Comparison of ENCODE assay signal across 9 cellular contexts in the genomic region with DNA sequence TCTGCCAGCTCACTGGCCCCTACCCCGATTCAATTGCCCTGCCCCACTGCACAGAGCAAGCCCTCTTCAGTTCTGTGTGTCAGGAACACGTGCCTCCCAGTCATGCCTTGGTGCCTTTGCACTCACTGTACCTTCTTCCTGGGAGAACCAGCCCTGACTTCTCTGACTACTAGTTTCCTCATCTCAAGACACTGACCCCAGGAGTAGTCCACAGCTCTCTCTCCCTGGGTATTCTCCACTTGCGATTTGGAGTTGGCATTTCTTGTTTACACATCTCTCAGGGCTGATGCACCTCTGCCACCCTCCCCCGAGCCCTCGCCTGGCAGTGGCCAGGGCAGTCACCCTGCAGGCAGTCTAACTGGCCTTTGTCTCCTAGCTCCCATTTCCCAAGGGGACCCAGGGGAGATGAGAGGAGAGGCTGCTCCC. TPM values are rescaled to one million over a fixed set of nuclear protein-coding genes. Genes with fewer than 3 reads are reported as not detected.
DNase-seq lines count a peak whose midpoint lies in the region; ATAC-seq and TF ChIP-seq lines count a peak whose summit lies in the region.
"Had no signal": no experiment of that assay in that cellular context is flagged by ENCODE, and none has a peak within 500 bp of the region (broad histone marks: within the 10 kb centered on the region; RNA-seq: fewer than 3 reads in every experiment).

No MANE protein-coding gene starts in this region.

- TF ChIP-seq CTCF in activated B cell treated with CpG ODN at 0.5 μM for 24 hours (IDR thresholded peaks at IDR 0.05): no peak

- ATAC-seq in activated B cell treated with CpG ODN at 0.5 μM for 24 hours (ENCODE audit: low read depth) (no peak), right cardiac atrium (no peak), HG03469 (IDR thresholded peaks at IDR 0.05; ENCODE audit: unreplicated experiment) (no peak)

- H3K4me3 Mint-ChIP-seq in T-helper 2 cell treated with Interferon-gamma antibody and Interleukin-4, amounts not matched to agents 5 μg/mL and 100 μg/mL, for 36 hours: peak overlapping the region; percentile 99
- no peak overlapping the region for H3K4me3 Mint-ChIP-seq in activated B cell treated with CpG ODN at 0.5 μM for 24 hours
- H3K4me3 Mint-ChIP-seq in stimulated activated naive CD8-positive, alpha-beta T cell treated with anti-CD3 and anti-CD28 coated beads, Interleukin-15, Interleukin-2, amounts not matched to agents 100 ng/mL and 50 ng/mL, for 24 hours: peak overlapping the region; percentile 99

- peaks cover 86% of the 10 kb centered on the region for H3K36me3 Mint-ChIP-seq in T-helper 2 cell treated with Interferon-gamma antibody and Interleukin-4, amounts not matched to agents 5 μg/mL and 100 μg/mL, for 36 hours (ENCODE audit: low read depth)
- no peaks in the 10 kb centered on the region for H3K36me3 Mint-ChIP-seq in activated B cell treated with CpG ODN at 0.5 μM for 24 hours (ENCODE audit: low read depth)
- H3K36me3 Mint-ChIP-seq in stimulated activated naive CD8-positive, alpha-beta T cell treated with anti-CD3 and anti-CD28 coated beads, Interleukin-15, Interleukin-2, amounts not matched to agents 100 ng/mL and 50 ng/mL, for 24 hours (ENCODE audit: low read depth): peaks cover 77% of the 10 kb centered on the region

- peaks cover 27% of the 10 kb centered on the region for H3K4me1 ChIP-seq in right cardiac atrium (ENCODE audit: control insufficient read depth, insufficient read depth, low read length)

- CTCF ChIA-PET in activated B cell treated with CpG ODN at 0.5 μM for 24 hours (lab: Charles Lee): no interaction called here

- no peaks in the 10 kb centered on the region for H3K9me3 Mint-ChIP-seq in T-helper 2 cell treated with Interferon-gamma antibody and Interleukin-4, amounts not matched to agents 5 μg/mL and 100 μg/mL, for 36 hours
- no peaks in the 10 kb centered on the region for H3K9me3 Mint-ChIP-seq in activated B cell treated with CpG ODN at 0.5 μM for 24 hours
- no peaks in the 10 kb centered on the region for H3K9me3 Mint-ChIP-seq in stimulated activated naive CD8-positive, alpha-beta T cell treated with anti-CD3 and anti-CD28 coated beads, Interleukin-15, Interleukin-2, amounts not matched to agents 100 ng/mL and 50 ng/mL, for 24 hours

- intact Hi-C loops in activated B cell treated with CpG ODN at 0.5 μM for 24 hours (cut with micrococcal nuclease): no loop called here
- intact Hi-C loops in right cardiac atrium (cut with DNase I): no loop called here

- POLR2A ChIA-PET in activated B cell treated with CpG ODN at 0.5 μM for 24 hours (lab: Charles Lee): interaction anchor here (1.8 kb wide), 1 partner anchor 15 kb away, joined by 12 read pairs; no protein-coding TSS in a partner anchor

- no peaks in the 10 kb centered on the region for H3K27me3 ChIP-seq in right cardiac atrium (ENCODE audit: control insufficient read depth, insufficient read depth)

- 71% methylated on average over 5 of the region's 5 CpGs for WGBS in right cardiac atrium

- no peaks in the 10 kb centered on the region for H3K27me3 Mint-ChIP-seq in T-helper 2 cell treated with Interferon-gamma antibody and Interleukin-4, amounts not matched to agents 5 μg/mL and 100 μg/mL, for 36 hours (ENCODE audit: low read depth)
- no peaks in the 10 kb centered on the region for H3K27me3 Mint-ChIP-seq in activated B cell treated with CpG ODN at 0.5 μM for 24 hours
- H3K27me3 Mint-ChIP-seq in stimulated activated naive CD8-positive, alpha-beta T cell treated with anti-CD3 and anti-CD28 coated beads, Interleukin-15, Interleukin-2, amounts not matched to agents 100 ng/mL and 50 ng/mL, for 24 hours: no peaks in the 10 kb centered on the region

- peaks cover 57% of the 10 kb centered on the region for H3K4me1 Mint-ChIP-seq in T-helper 2 cell treated with Interferon-gamma antibody and Interleukin-4, amounts not matched to agents 5 μg/mL and 100 μg/mL, for 36 hours (ENCODE audit: low read depth)
- H3K4me1 Mint-ChIP-seq in activated B cell treated with CpG ODN at 0.5 μM for 24 hours: peaks cover 44% of the 10 kb centered on the region
- H3K4me1 Mint-ChIP-seq in stimulated activated naive CD8-positive, alpha-beta T cell treated with anti-CD3 and anti-CD28 coated beads, Interleukin-15, Interleukin-2, amounts not matched to agents 100 ng/mL and 50 ng/mL, for 24 hours (ENCODE audit: low read depth): peaks cover 74% of the 10 kb centered on the region

- peak overlapping the region; percentile 53 for H3K27ac ChIP-seq in right cardiac atrium (ENCODE audit: low read length)

- H3K4me3 ChIP-seq in right cardiac atrium (ENCODE audit: low read length): no peak overlapping the region

- H3K27ac Mint-ChIP-seq in T-helper 2 cell treated with Interferon-gamma antibody and Interleukin-4, amounts not matched to agents 5 μg/mL and 100 μg/mL, for 36 hours: peak overlapping the region; percentile 96
- peak overlapping the region; percentile 38 for H3K27ac Mint-ChIP-seq in activated B cell treated with CpG ODN at 0.5 μM for 24 hours
- H3K27ac Mint-ChIP-seq in stimulated activated naive CD8-positive, alpha-beta T cell treated with anti-CD3 and anti-CD28 coated beads, Interleukin-15, Interleukin-2, amounts not matched to agents 100 ng/mL and 50 ng/mL, for 24 hours: peak overlapping the region; percentile 100

- no peaks in the 10 kb centered on the region for H3K9me3 ChIP-seq in right cardiac atrium (ENCODE audit: control insufficient read depth, low read length)

- no peak for DNase-seq in T-helper 2 cell treated with Interferon-gamma antibody and Interleukin-4, amounts not matched to agents 5 μg/mL and 100 μg/mL, for 36 hours (ENCODE audit: low spot score)
- DNase-seq in T-helper 2 cell: no peak
- no peak for DNase-seq in activated B cell treated with CpG ODN at 0.5 μM for 24 hours
- DNase-seq in right cardiac atrium: peak in 2 of 3 donors; percentile 30 to 48
- no peak for DNase-seq in amygdala (lab: John Stamatoyannopoulos, UW)
- no peak for DNase-seq in glomerular visceral epithelial cell (ENCODE audit: extremely low spot score)
- DNase-seq: NCI-H2029 had no signal

RNA-seq across cellular contexts. Expression of a gene that starts 5.7 kb away (rescaled TPM):
- total RNA-seq in activated B cell treated with CpG ODN at 0.5 μM for 24 hours (2.9 and 3.2 TPM in 2 replicates), right cardiac atrium (10 to 100 TPM in 3 of 4 donors, 1 to 10 TPM in 1; 9.1 to 27.8 (median 11.2) TPM)
- polyA plus RNA-seq in right cardiac atrium: 8.0 TPM

RNA-seq across cellular contexts. Expression of a gene that starts 11.0 kb away (rescaled TPM):
- total RNA-seq in activated B cell treated with CpG ODN at 0.5 μM for 24 hours (18.2 and 20.3 TPM in 2 replicates), right cardiac atrium (100 to 1,000 TPM; 167 to 260 (median 225) TPM)
- polyA plus RNA-seq in right cardiac atrium: 181 TPM

RNA-seq across cellular contexts. Expression of a gene that starts 36.6 kb away (rescaled TPM):
- total RNA-seq in activated B cell treated with CpG ODN at 0.5 μM for 24 hours: 23.5 and 26.9 TPM in 2 replicates
- 10 to 100 TPM; 14.0 to 18.3 (median 15.8) TPM for total RNA-seq in right cardiac atrium
- polyA plus RNA-seq in right cardiac atrium: 16.6 TPM

RNA-seq across cellular contexts. Expression of a gene that starts 38.4 kb away (rescaled TPM):
- total RNA-seq in activated B cell treated with CpG ODN at 0.5 μM for 24 hours (4.5 and 5.9 TPM in 2 replicates), right cardiac atrium (10 to 100 TPM; 27.2 to 44.2 (median 40.6) TPM)
- 29.5 TPM for polyA plus RNA-seq in right cardiac atrium

Comparison
In these comparisons a context has a peak if more than half of its experiments do, and no peak if none do; other contexts are left out.
1. DNase-seq: peak in right cardiac atrium (2 of 3); none in T-helper 2 cell treated with Interferon-gamma antibody and Interleukin-4, amounts not matched to agents 5 μg/mL and 100 μg/mL, for 36 hours (single experiment), T-helper 2 cell (0 of 5), activated B cell treated with CpG ODN at 0.5 μM for 24 hours (single experiment), amygdala (0 of 56) and glomerular visceral epithelial cell (single experiment).
2. H3K27ac Mint-ChIP-seq: peak in every context shown above with its lines; median percentile 100 in stimulated activated naive CD8-positive, alpha-beta T cell treated with anti-CD3 and anti-CD28 coated beads, Interleukin-15, Interleukin-2, amounts not matched to agents 100 ng/mL and 50 ng/mL, for 24 hours; 96 in T-helper 2 cell treated with Interferon-gamma antibody and Interleukin-4, amounts not matched to agents 5 μg/mL and 100 μg/mL, for 36 hours; 38 in activated B cell treated with CpG ODN at 0.5 μM for 24 hours.